10 cellular contexts compared by ENCODE assay signal in genomic region chr17:73068322-73069153, GRCh38. TPM values are rescaled to one million over a fixed set of nuclear protein-coding genes. Genes with fewer than 3 reads are reported as not detected.
DNase-seq lines count a peak whose midpoint lies in the region; ATAC-seq and TF ChIP-seq lines count a peak whose summit lies in the region.
"Had no signal": no experiment of that assay in that cellular context is flagged by ENCODE, and none has a peak within 500 bp of the region (broad histone marks: within the 10 kb centered on the region; RNA-seq: fewer than 3 reads in every experiment).

No MANE protein-coding gene starts in this region.

- no peaks in the 10 kb centered on the region for H3K36me3 Mint-ChIP-seq in natural killer cell

- H3K36me3 ChIP-seq in SK-N-MC (ENCODE audit: insufficient read depth, low read length) = no peaks in the 10 kb centered on the region
- H3K36me3 ChIP-seq in effector memory CD4-positive, alpha-beta T cell (ENCODE audit: control insufficient read depth, insufficient read depth, low read length) = peaks cover 4% of the 10 kb centered on the region

- no peak overlapping the region; the same call in 1 of the 2 replicates for H3K4me3 ChIP-seq in SK-N-MC
- H3K4me3 ChIP-seq in effector memory CD4-positive, alpha-beta T cell (ENCODE audit: insufficient read depth, low read depth, low read length, poor library complexity, severe bottlenecking) = no peak overlapping the region

- H3K27ac ChIP-seq in SK-N-MC = no peak overlapping the region
- H3K27ac ChIP-seq in effector memory CD4-positive, alpha-beta T cell (ENCODE audit: insufficient read depth, low read length, poor library complexity, severe bottlenecking) = no peak overlapping the region

- no peak overlapping the region for H3K9ac ChIP-seq in SK-N-MC (ENCODE audit: insufficient read length)

- ATAC-seq in natural killer cell (no peak), HG03095 (IDR thresholded peaks at IDR 0.05; ENCODE audit: unreplicated experiment) (no peak), GM19455 (IDR thresholded peaks at IDR 0.05; ENCODE audit: unreplicated experiment) (no peak)

- no peaks in the 10 kb centered on the region for H3K9me3 Mint-ChIP-seq in natural killer cell
- H3K9me3 Mint-ChIP-seq: activated B cell treated with CpG ODN at 0.5 μM for 24 hours had no signal

- DNase-seq in GF-D8 (lab: John Stamatoyannopoulos, UW) = peak; percentile 77
- DNase-seq in SK-N-MC (ENCODE audit: low read depth, low spot score) = peak; percentile 45
- DNase-seq in fibroblast of peridontal ligament (ENCODE audit: extremely low read depth) = peak; percentile 80
- DNase-seq in renal cortical epithelial cell (ENCODE audit: low read depth) = peak; percentile 87
- no peak for DNase-seq in natural killer cell
- DNase-seq in effector memory CD4-positive, alpha-beta T cell = no peak
- DNase-seq: activated B cell treated with CpG ODN at 0.5 μM for 24 hours, NCI-H2171 had no signal

- H3K27me3 ChIP-seq in effector memory CD4-positive, alpha-beta T cell (replicated peaks; ENCODE audit: control insufficient read depth, insufficient read depth, low read length, poor library complexity, severe bottlenecking) = no peaks in the 10 kb centered on the region

- no peaks in the 10 kb centered on the region for H3K27me3 Mint-ChIP-seq in natural killer cell (ENCODE audit: low read depth in 2 of 2)
- H3K27me3 Mint-ChIP-seq: activated B cell treated with CpG ODN at 0.5 μM for 24 hours had no signal

- H3K27ac Mint-ChIP-seq in natural killer cell = no peak overlapping the region
- H3K27ac Mint-ChIP-seq: activated B cell treated with CpG ODN at 0.5 μM for 24 hours had no signal

- H3K4me1 Mint-ChIP-seq in natural killer cell = peaks cover 21 to 34% of the 10 kb centered on the region in 2 donors
- H3K4me1 Mint-ChIP-seq: activated B cell treated with CpG ODN at 0.5 μM for 24 hours had no signal

- TF ChIP-seq CTCF in natural killer cell (IDR thresholded peaks at IDR 0.05) = no peak

- intact Hi-C loops in natural killer cell (cut with micrococcal nuclease) = no loop called here

- H3K4me3 Mint-ChIP-seq in natural killer cell = no peak overlapping the region
- H3K4me3 Mint-ChIP-seq: activated B cell treated with CpG ODN at 0.5 μM for 24 hours had no signal

- no peaks in the 10 kb centered on the region for H3K9me3 ChIP-seq in SK-N-MC (ENCODE audit: low read depth, low read length)
- H3K9me3 ChIP-seq in effector memory CD4-positive, alpha-beta T cell (ENCODE audit: control insufficient read depth, low read length) = no peaks in the 10 kb centered on the region

- H3K4me1 ChIP-seq in effector memory CD4-positive, alpha-beta T cell (ENCODE audit: control insufficient read depth, insufficient read depth, low read length, poor library complexity, severe bottlenecking) = no peaks in the 10 kb centered on the region

RNA-seq across cellular contexts. Expression of gene SLC39A11, which starts 23.9 kb away (rescaled TPM):
- total RNA-seq in renal cortical epithelial cell (24.2 and 29.3 TPM in 2 replicates), natural killer cell (10 to 100 TPM; 32.6 to 44.9 (median 39.4) TPM)

Comparison
In these comparisons a context has a peak if more than half of its experiments do, and no peak if none do; other contexts are left out.
1. DNase-seq: peak in GF-D8 (single experiment), SK-N-MC (single experiment), fibroblast of peridontal ligament (single experiment) and renal cortical epithelial cell (single experiment); none in natural killer cell (single experiment) and effector memory CD4-positive, alpha-beta T cell (0 of 3).